ENCODE assay signal across 15 cellular contexts in genomic region chr11:59787816-59788215, GRCh38. TPM values are rescaled to one million over a fixed set of nuclear protein-coding genes. Genes with fewer than 3 reads are reported as not detected.
DNase-seq lines count a peak whose midpoint lies in the region; ATAC-seq and TF ChIP-seq lines count a peak whose summit lies in the region.
"Had no signal": no experiment of that assay in that cellular context is flagged by ENCODE, and none has a peak within 500 bp of the region (broad histone marks: within the 10 kb centered on the region; RNA-seq: fewer than 3 reads in every experiment).

No MANE protein-coding gene starts in this region.

- H3K27ac ChIP-seq in A673 (ENCODE audit: low read depth, low read length, poor library complexity, severe bottlenecking): no peak overlapping the region
- H3K27ac ChIP-seq in mammary epithelial cell (ENCODE audit: insufficient read depth, low read depth, low read length): peak overlapping the region; percentile 5
- H3K27ac ChIP-seq: BLaER1, right lobe of liver, uterus had no signal

- 3% methylated on average over 3 of the region's 3 CpGs for WGBS in mammary epithelial cell (ENCODE audit: low coverage, missing lambda C conversion rate)

- H2AFZ ChIP-seq in mammary epithelial cell (ENCODE audit: low read depth, low read length): no peak overlapping the region

- H3K27me3 ChIP-seq in A673 (replicated peaks; ENCODE audit: insufficient read depth, low read depth, low read length, poor library complexity) (no peaks in the 10 kb centered on the region), mammary epithelial cell (ENCODE audit: insufficient read depth, low read length) (no peaks in the 10 kb centered on the region)
- H3K27me3 ChIP-seq: BLaER1, heart left ventricle, right lobe of liver, uterus had no signal

- peaks cover 38% of the 10 kb centered on the region for H3K79me2 ChIP-seq in mammary epithelial cell (ENCODE audit: insufficient read depth, low read length)

- dilution Hi-C loops in mammary epithelial cell (cut with HindIII; ENCODE audit: low sequenced_read_pairs): no loop called here

- CTCF ChIA-PET in A673 (lab: Charles Lee): no interaction called here
- CTCF ChIA-PET in mammary epithelial cell (lab: Charles Lee; ENCODE audit: low non-redundant PET): no interaction called here

- ATAC-seq in GM19351 (IDR thresholded peaks at IDR 0.05; ENCODE audit: unreplicated experiment) (no peak), sciatic nerve (no peak)

- H4K20me1 ChIP-seq in mammary epithelial cell (ENCODE audit: insufficient read depth, low read length): no peaks in the 10 kb centered on the region
- H4K20me1 ChIP-seq: BLaER1 had no signal

- POLR2A ChIA-PET in A673 (lab: Charles Lee; ENCODE audit: low non-redundant PET): no interaction called here

- H3K36me3 ChIP-seq in A673 (ENCODE audit: insufficient read depth, low read length, poor library complexity, severe bottlenecking): no peaks in the 10 kb centered on the region
- no peaks in the 10 kb centered on the region for H3K36me3 ChIP-seq in mammary epithelial cell (ENCODE audit: insufficient read depth, low read length)
- H3K36me3 ChIP-seq: uterus had no signal

- H3K4me3 ChIP-seq in A673 (ENCODE audit: low read depth, low read length, poor library complexity, severe bottlenecking) (no peak overlapping the region), mammary epithelial cell (replicated peaks in 1 of 3; ENCODE audit: insufficient read depth in 1 of 3, low read depth in 2 of 3, low read length in 3 of 3) (no peak overlapping the region)
- H3K4me3 ChIP-seq: BLaER1, heart left ventricle, right lobe of liver, uterus had no signal

- H3K4me1 ChIP-seq in A673 (ENCODE audit: insufficient read depth, low read length, poor library complexity, severe bottlenecking) (no peaks in the 10 kb centered on the region), mammary epithelial cell (ENCODE audit: insufficient read depth, low read length) (peaks cover 28% of the 10 kb centered on the region)
- H3K4me1 ChIP-seq: uterus had no signal

- intact Hi-C loops in A673 (cut with micrococcal nuclease; ENCODE audit: unreplicated experiment) (no loop called here), mammary epithelial cell (cut with micrococcal nuclease) (loop anchor here (1.0 kb wide), 1 partner anchor 32 kb away; no protein-coding TSS in a partner anchor), sciatic nerve (cut with DNase I) (no loop called here)

- TF ChIP-seq CTCF in A673 (conservative IDR thresholded peaks at IDR 0.05; ENCODE audit: low read depth, low read length) (no peak), mammary epithelial cell (conservative IDR thresholded peaks at IDR 0.05 in 1 of 2, IDR thresholded peaks at IDR 0.05 in 1 of 2; ENCODE audit: extremely low read depth in 1 of 2, insufficient read depth in 1 of 2, low read depth in 1 of 2, low read length in 2 of 2) (no peak)

- BruUV-seq in A673 (replicated peaks; lab: Mats Ljungman, UMichigan) (no TSS peak), mammary epithelial cell (replicated peaks; lab: Mats Ljungman, UMichigan) (no TSS peak)

- H3K4me2 ChIP-seq in mammary epithelial cell (ENCODE audit: insufficient read depth, low read depth, low read length): peak overlapping the region; percentile 47

- no peak overlapping the region for H3K9ac ChIP-seq in mammary epithelial cell (ENCODE audit: insufficient read depth, low read length)
- H3K9ac ChIP-seq: BLaER1 had no signal

- DNase-seq in A673 (ENCODE audit: low spot score) (peak; percentile 37), HCEC 1CT (peak; percentile 48), mammary epithelial cell (peak; percentile 72), lung microvascular endothelial cell (ENCODE audit: low read depth in 2 of 2) (peak; percentile 45 to 84), sciatic nerve (ENCODE audit: low spot score) (no peak), GM19240 (ENCODE audit: insufficient read length, low spot score) (no peak)
- DNase-seq in stimulated activated CD4-positive, alpha-beta T cell treated with anti-CD3 and anti-CD28 coated beads, Interleukin-12 subunit alpha, Interleukin-12 subunit beta, amount 100 ng/mL, for 4 hours: no peak
- DNase-seq: activated CD4-positive, alpha-beta memory T cell treated with anti-CD3 and anti-CD28 coated beads, Interleukin-2, amount 10 ng/mL, durations not matched to agents 7 days and 5 days; activated naive CD4-positive, alpha-beta T cell treated with anti-CD3 and anti-CD28 coated beads, Interleukin-2, amount 50 U/mL, for 16 hours; heart left ventricle; right lobe of liver; uterus had no signal

- no peaks in the 10 kb centered on the region for H3K9me3 ChIP-seq in A673 (ENCODE audit: low read depth, low read length, poor library complexity, severe bottlenecking)
- no peaks in the 10 kb centered on the region for H3K9me3 ChIP-seq in mammary epithelial cell (replicated peaks; ENCODE audit: insufficient read depth, low read length)
- H3K9me3 ChIP-seq: heart left ventricle, right lobe of liver, uterus had no signal

- in situ Hi-C loops in mammary epithelial cell (cut with MboI; ENCODE audit: low sequenced_read_pairs in 2 of 2): loop anchor here in 1 of 2 donors (25.0 kb wide), 1 partner anchor 226 kb away; no protein-coding TSS in a partner anchor

RNA-seq across cellular contexts. Expression of gene MRPL16, which starts 22.8 kb away (rescaled TPM):
- total RNA-seq in A673 (2021): 53.4 and 57.5 TPM in 2 replicates
- 10 to 100 TPM; 27.7 to 46.6 TPM for total RNA-seq in mammary epithelial cell
- 90.3 TPM for polyA plus RNA-seq in mammary epithelial cell
- 45.1 TPM for polyA minus RNA-seq in mammary epithelial cell
- total RNA-seq in lung microvascular endothelial cell: 19.4 and 25.5 TPM in 2 replicates
- total RNA-seq in sciatic nerve: 25.1 TPM

RNA-seq across cellular contexts. Expression of gene STX3, which starts 32.6 kb away (rescaled TPM):
- 10.1 and 16.0 TPM in 2 replicates for total RNA-seq in A673 (2021)
- 10 to 100 TPM; 28.8 to 46.8 TPM for total RNA-seq in mammary epithelial cell
- polyA plus RNA-seq in mammary epithelial cell: 20.2 TPM
- 22.4 TPM for polyA minus RNA-seq in mammary epithelial cell
- total RNA-seq in lung microvascular endothelial cell: 59.1 and 86.3 TPM in 2 replicates
- total RNA-seq in sciatic nerve: 19.3 TPM

RNA-seq across cellular contexts. Expression of gene CBLIF, which starts 57.5 kb away (rescaled TPM):
- total RNA-seq in A673 (2021): not detected in 2 replicates
- not detected for total RNA-seq in mammary epithelial cell
- polyA plus RNA-seq in mammary epithelial cell: not detected
- polyA minus RNA-seq in mammary epithelial cell: not detected
- not detected in 2 replicates for total RNA-seq in lung microvascular endothelial cell
- total RNA-seq in sciatic nerve: not detected
- total RNA-seq: activated CD4-positive, alpha-beta memory T cell treated with anti-CD3 and anti-CD28 coated beads, Interleukin-2, amount 10 ng/mL, durations not matched to agents 7 days and 5 days; dermis microvascular lymphatic vessel endothelial cell; heart left ventricle; right lobe of liver; uterus had no signal
- polyA plus RNA-seq: heart left ventricle had no signal

Comparison
In these comparisons a context has a peak if more than half of its experiments do, and no peak if none do; other contexts are left out.
1. DNase-seq: peak in A673 (single experiment), HCEC 1CT (single experiment), mammary epithelial cell (single experiment) and lung microvascular endothelial cell (2 of 2); none in stimulated activated CD4-positive, alpha-beta T cell treated with anti-CD3 and anti-CD28 coated beads, Interleukin-12 subunit alpha, Interleukin-12 subunit beta, amount 100 ng/mL, for 4 hours (single experiment), sciatic nerve (single experiment) and GM19240 (single experiment).